In genomic region chr4:181594188-181594587, GRCh38 we compare ENCODE assay signal across 9 cellular contexts.
"Had no signal": no experiment of that assay in that cellular context is flagged by ENCODE, and none has a peak within 500 bp of the region (broad histone marks: within the 10 kb centered on the region; RNA-seq: fewer than 3 reads in every experiment).

No MANE protein-coding gene starts in this region.

- ATAC-seq: GM23338 had no signal

- H3K4me2 ChIP-seq: GM23338, KMS-11 had no signal

- H3K27ac Mint-ChIP-seq: GM23338, H9 had no signal

- DNase-seq: H9, HCEC 1CT, Karpas-422, KBM-7 had no signal

- H3K4me3 Mint-ChIP-seq: GM23338, H9 had no signal

- H2AFZ ChIP-seq: GM23338 had no signal

- FAIRE-seq: H1, H54, HTR-8/SVneo had no signal

- H3K4me3 ChIP-seq: GM23338 had no signal

- H3K4me1 Mint-ChIP-seq: GM23338, H9 had no signal

- H3K9ac ChIP-seq: KMS-11 had no signal

- H3K9me3 Mint-ChIP-seq: GM23338, H9 had no signal

- H3K27ac ChIP-seq: KMS-11 had no signal
